ENCODE assay signal across 14 cellular contexts in genomic region chr7:100552532-100552931, GRCh38. TPM values are rescaled to one million over a fixed set of nuclear protein-coding genes. Genes with fewer than 3 reads are reported as not detected.
"Had no signal": no experiment of that assay in that cellular context is flagged by ENCODE, and none has a peak within 500 bp of the region (broad histone marks: within the 10 kb centered on the region; RNA-seq: fewer than 3 reads in every experiment).

No MANE protein-coding gene starts in this region.

- ATAC-seq: activated T-cell treated with anti-CD3 and anti-CD28 coated beads, Interleukin-2, amount 50 U/mL, for 4 hours; effector memory CD8-positive, alpha-beta T cell had no signal

- DNase-seq: activated naive CD4-positive, alpha-beta T cell treated with anti-CD3 and anti-CD28 coated beads for 36 hours; activated T-cell treated with anti-CD3 and anti-CD28 coated beads, Interleukin-2, amount 50 U/mL, for 4 hours; amniotic stem cell; effector memory CD8-positive, alpha-beta T cell; kidney; left ventricle myocardium inferior; mesenchymal stem cell; stimulated activated CD4-positive, alpha-beta T cell treated with anti-CD3 and anti-CD28 coated beads, Interleukin-4, amount 100 ng/mL, for 4 hours; tibial artery; uterus had no signal

- H3K9me3 Mint-ChIP-seq: activated naive CD4-positive, alpha-beta T cell treated with anti-CD3 and anti-CD28 coated beads for 36 hours; activated T-cell treated with anti-CD3 and anti-CD28 coated beads, Interleukin-2, amount 50 U/mL, for 4 hours; brain; effector memory CD8-positive, alpha-beta T cell; neural progenitor cell had no signal

- H3K27me3 Mint-ChIP-seq: brain; effector memory CD8-positive, alpha-beta T cell had no signal

- H3K4me3 Mint-ChIP-seq: activated naive CD4-positive, alpha-beta T cell treated with anti-CD3 and anti-CD28 coated beads for 36 hours; activated T-cell treated with anti-CD3 and anti-CD28 coated beads, Interleukin-2, amount 50 U/mL, for 4 hours; brain; effector memory CD8-positive, alpha-beta T cell; neural progenitor cell had no signal

- H3K27ac Mint-ChIP-seq: activated naive CD4-positive, alpha-beta T cell treated with anti-CD3 and anti-CD28 coated beads for 36 hours; neural progenitor cell had no signal

RNA-seq across cellular contexts. Expression of gene SAP25, which starts 21.2 kb away (rescaled TPM):
- total RNA-seq: renal cortical epithelial cell, skeletal muscle tissue had no signal
